In the genomic region with DNA sequence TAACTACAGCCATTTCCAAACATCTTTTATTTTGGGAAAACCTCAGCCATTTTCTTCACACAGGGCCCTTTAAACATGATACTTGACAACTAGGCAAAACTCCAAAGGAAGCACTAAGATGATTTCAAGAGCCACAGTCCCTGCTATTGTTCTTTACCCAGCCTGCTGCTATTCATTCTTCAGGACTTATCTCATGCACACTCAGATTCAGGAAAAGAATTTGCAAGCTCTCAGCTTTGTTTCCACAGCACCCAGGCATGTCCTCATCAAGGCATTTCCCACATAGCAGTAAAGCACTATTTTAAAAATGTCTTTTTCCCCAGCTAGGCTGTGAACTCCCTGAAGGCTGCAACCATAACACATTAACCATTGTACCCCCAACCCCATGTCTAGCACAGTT, we compare ENCODE assay signal across 20 cellular contexts.
DNase-seq lines count a peak whose midpoint lies in the region; TF ChIP-seq lines count a peak whose summit lies in the region.
"Had no signal": no experiment of that assay in that cellular context is flagged by ENCODE, and none has a peak within 500 bp of the region (broad histone marks: within the 10 kb centered on the region; RNA-seq: fewer than 3 reads in every experiment).

No MANE protein-coding gene starts in this region.

- H3K14ac ChIP-seq in trophoblast cell (ENCODE audit: low read length), result no peak overlapping the region

- H3K9me3 ChIP-seq in trophoblast cell (ENCODE audit: insufficient read depth, low read depth, low read length), result no peaks in the 10 kb centered on the region

- no peak overlapping the region for H2BK12ac ChIP-seq in trophoblast cell (ENCODE audit: low read length)

- no peak overlapping the region for H3K4me3 ChIP-seq in H7 (ENCODE audit: insufficient read depth, low read depth, low read length)
- no peak overlapping the region for H3K4me3 ChIP-seq in brain microvascular endothelial cell (ENCODE audit: low read depth, low read length)
- H3K4me3 ChIP-seq in trophoblast cell (ENCODE audit: low read depth, low read length), result no peak overlapping the region
- H3K4me3 ChIP-seq: breast epithelium had no signal

- peaks cover 0 to 2% of the 10 kb centered on the region in 2 experiments for H3K4me1 ChIP-seq in trophoblast cell (ENCODE audit: control insufficient read depth in 1 of 2, insufficient read depth in 2 of 2, low read length in 2 of 2)
- H3K4me1 ChIP-seq: breast epithelium had no signal

- no peak overlapping the region for H3K9ac ChIP-seq in trophoblast cell (ENCODE audit: low read length)

- no peaks in the 10 kb centered on the region for H3K36me3 ChIP-seq in H7 (replicated peaks; ENCODE audit: control insufficient read depth, insufficient read depth, low read length)
- H3K36me3 ChIP-seq in brain microvascular endothelial cell (replicated peaks), result no peaks in the 10 kb centered on the region
- no peaks in the 10 kb centered on the region for H3K36me3 ChIP-seq in trophoblast cell (ENCODE audit: control insufficient read depth in 1 of 2, insufficient read depth in 2 of 2, low read length in 2 of 2)
- H3K36me3 ChIP-seq: breast epithelium had no signal

- H2AK5ac ChIP-seq in trophoblast cell (ENCODE audit: low read length), result no peak overlapping the region

- DNase-seq in H7 (peak; percentile 2), brain microvascular endothelial cell (peak; percentile 27), kidney glomerular epithelial cell (lab: John Stamatoyannopoulos, UW) (peak; percentile 43), trophoblast cell (peak; percentile 8 to 30), inferior parietal cortex (ENCODE audit: extremely low spot score) (no peak), DMS153 treated with DMSO at 0.1 percent for 48 hours (lab: John Stamatoyannopoulos, UW; ENCODE audit: unreplicated experiment) (no peak), glomerular visceral epithelial cell (ENCODE audit: extremely low spot score) (no peak), T-helper 1 cell (no peak)
- DNase-seq: activated CD4-positive, alpha-beta memory T cell treated with anti-CD3 and anti-CD28 coated beads for 36 hours; activated effector memory CD4-positive, alpha-beta T cell treated with anti-CD3 and anti-CD28 coated beads, Interleukin-2, amount 50 U/mL, for 16 hours; activated T-cell treated with anti-CD3 and anti-CD28 coated beads for 4 hours; CD4-positive, alpha-beta T cell; Kasumi-1; kidney; mesenchymal stem cell; naive thymus-derived CD8-positive, alpha-beta T cell; NCI-H1694 treated with DMSO at 0.1 percent for 48 hours; NCI-H69; T1000 had no signal

- H4K8ac ChIP-seq in trophoblast cell (ENCODE audit: low read depth, low read length), result no peak overlapping the region

- H3K4me2 ChIP-seq in trophoblast cell (ENCODE audit: low read length), result no peak overlapping the region

- no peak overlapping the region for H2AFZ ChIP-seq in trophoblast cell (ENCODE audit: insufficient read depth, low read length, poor library complexity)

- H3K23ac ChIP-seq in trophoblast cell (ENCODE audit: low read length), result no peak overlapping the region

- no peaks in the 10 kb centered on the region for H3K79me1 ChIP-seq in trophoblast cell (ENCODE audit: low read length)

- H3K4ac ChIP-seq in trophoblast cell (ENCODE audit: low read depth, low read length), result no peak overlapping the region

- H3K27ac ChIP-seq in brain microvascular endothelial cell (no peak overlapping the region), trophoblast cell (ENCODE audit: low read depth, low read length) (no peak overlapping the region)
- H3K27ac ChIP-seq: breast epithelium had no signal

- TF ChIP-seq CTCF in brain microvascular endothelial cell (IDR thresholded peaks at IDR 0.05; ENCODE audit: low read depth, low read length, missing control alignments), result no peak

- H3K27me3 ChIP-seq in H7 (ENCODE audit: control insufficient read depth, insufficient read depth, low read length) (no peaks in the 10 kb centered on the region), brain microvascular endothelial cell (replicated peaks) (no peaks in the 10 kb centered on the region), trophoblast cell (ENCODE audit: insufficient read depth, low read length) (no peaks in the 10 kb centered on the region)
- H3K27me3 ChIP-seq: breast epithelium had no signal

- H2BK120ac ChIP-seq in trophoblast cell (ENCODE audit: insufficient read depth, low read length, poor library complexity), result no peak overlapping the region

- no peak overlapping the region for H3K18ac ChIP-seq in trophoblast cell (ENCODE audit: low read length)

- no peaks in the 10 kb centered on the region for H3K79me2 ChIP-seq in trophoblast cell (ENCODE audit: control insufficient read depth, insufficient read depth, low read length, poor library complexity)

- no peak overlapping the region for H2BK5ac ChIP-seq in trophoblast cell (ENCODE audit: low read depth, low read length, poor library complexity)

- H4K12ac ChIP-seq in trophoblast cell (ENCODE audit: low read depth, low read length), result no peak overlapping the region

- no peak overlapping the region for H4K91ac ChIP-seq in trophoblast cell (ENCODE audit: low read depth, low read length)

- in situ Hi-C loops in brain microvascular endothelial cell (cut with HindIII; ENCODE audit: low pct_ligation_motif_present, low sequenced_read_pairs), result no loop called here

Comparison
In these comparisons a context has a peak if more than half of its experiments do, and no peak if none do; other contexts are left out.
1. DNase-seq: peak in H7 (single experiment), brain microvascular endothelial cell (single experiment), kidney glomerular epithelial cell (single experiment) and trophoblast cell (2 of 2); none in inferior parietal cortex (single experiment), DMS153 treated with DMSO at 0.1 percent for 48 hours (single experiment), glomerular visceral epithelial cell (single experiment) and T-helper 1 cell (0 of 5).